Comparison of ENCODE assay signal across 20 cellular contexts in the genomic region with DNA sequence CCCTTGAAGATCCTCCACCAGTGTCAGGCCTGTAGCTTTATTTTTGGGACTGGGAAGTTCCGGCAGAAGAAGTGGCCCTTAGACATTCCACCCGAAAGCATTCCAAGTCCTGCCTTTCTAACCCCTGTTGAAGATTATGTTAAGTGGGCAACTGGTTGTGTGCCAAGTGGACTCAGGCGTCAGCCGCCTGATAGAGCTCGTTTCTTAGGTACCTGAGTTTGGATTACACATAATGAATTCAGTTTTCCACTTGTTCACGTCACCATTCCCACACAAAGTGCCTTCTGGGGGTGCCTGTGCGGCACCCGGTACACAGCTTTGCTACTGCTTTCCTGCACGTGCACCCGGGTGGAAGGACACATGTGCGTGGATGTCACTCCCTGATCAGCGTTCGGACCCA.
DNase-seq lines count a peak whose midpoint lies in the region; ATAC-seq and TF ChIP-seq lines count a peak whose summit lies in the region.
"Had no signal": no experiment of that assay in that cellular context is flagged by ENCODE, and none has a peak within 500 bp of the region (broad histone marks: within the 10 kb centered on the region; RNA-seq: fewer than 3 reads in every experiment).

No MANE protein-coding gene starts in this region.

- POLR2A ChIA-PET in activated CD4-positive, alpha-beta T cell treated with anti-CD3 and anti-CD28 coated beads for 36 hours (lab: Charles Lee): no interaction called here

- H3K9me3 Mint-ChIP-seq in activated CD4-positive, alpha-beta T cell treated with anti-CD3 and anti-CD28 coated beads for 36 hours (ENCODE audit: low read depth): no peaks in the 10 kb centered on the region
- H3K9me3 Mint-ChIP-seq: CD4-positive, alpha-beta memory T cell had no signal

- no peak overlapping the region for H3K4me3 Mint-ChIP-seq in activated CD4-positive, alpha-beta T cell treated with anti-CD3 and anti-CD28 coated beads for 36 hours

- ATAC-seq in left ventricle myocardium superior (peak; percentile 70), GM21447 (IDR thresholded peaks at IDR 0.05; ENCODE audit: unreplicated experiment) (no peak)
- ATAC-seq in activated CD4-positive, alpha-beta T cell treated with anti-CD3 and anti-CD28 coated beads for 36 hours: no peak
- ATAC-seq: GM12878, K562, PC-3 had no signal

- H3K4me1 Mint-ChIP-seq in activated CD4-positive, alpha-beta T cell treated with anti-CD3 and anti-CD28 coated beads for 36 hours: no peaks in the 10 kb centered on the region

- peaks cover 3% of the 10 kb centered on the region for H3K36me3 Mint-ChIP-seq in activated CD4-positive, alpha-beta T cell treated with anti-CD3 and anti-CD28 coated beads for 36 hours (ENCODE audit: low read depth)

- CTCF ChIA-PET in activated CD4-positive, alpha-beta T cell treated with anti-CD3 and anti-CD28 coated beads for 36 hours (lab: Charles Lee): no interaction called here

- DNase-seq in NCI-H1092 (lab: John Stamatoyannopoulos, UW) (peak; percentile 51), NCI-H524 treated with DMSO at 0.1 percent for 48 hours (lab: John Stamatoyannopoulos, UW) (peak; percentile 12), left ventricle myocardium superior (peak; percentile 45), retinal pigment epithelial cell (ENCODE audit: low read depth) (peak; percentile 25), NOMO-1 treated with dmso at 0.1 percent for 144 hours (lab: John Stamatoyannopoulos, UW; ENCODE audit: unreplicated experiment) (no peak)
- no peak for DNase-seq in activated CD4-positive, alpha-beta T cell treated with anti-CD3 and anti-CD28 coated beads for 36 hours
- DNase-seq: CD4-positive, alpha-beta memory T cell; DMS153; EL; NCI-H1105 treated with DMSO at 0.1 percent for 48 hours; NCI-H1694 treated with DMSO at 0.1 percent for 48 hours; NCI-H2171; NCI-H446; PC-3; RPMI8226 had no signal

- intact Hi-C loops in left ventricle myocardium superior (cut with micrococcal nuclease): no loop called here
- intact Hi-C loops in activated CD4-positive, alpha-beta T cell treated with anti-CD3 and anti-CD28 coated beads for 36 hours (cut with DNase I, micrococcal nuclease): no loop called here

- no peak overlapping the region for H3K27ac Mint-ChIP-seq in activated CD4-positive, alpha-beta T cell treated with anti-CD3 and anti-CD28 coated beads for 36 hours

- no peak overlapping the region for H3K4me3 ChIP-seq in retinal pigment epithelial cell (ENCODE audit: low read length)
- H3K4me3 ChIP-seq: BLaER1, GM12878, K562, SJCRH30 had no signal

- TF ChIP-seq CTCF in retinal pigment epithelial cell (conservative IDR thresholded peaks at IDR 0.05; ENCODE audit: low read depth, low read length): no peak

- H3K27me3 Mint-ChIP-seq in activated CD4-positive, alpha-beta T cell treated with anti-CD3 and anti-CD28 coated beads for 36 hours: no peaks in the 10 kb centered on the region
- H3K27me3 Mint-ChIP-seq: CD4-positive, alpha-beta memory T cell had no signal

Comparison
In these comparisons a context has a peak if more than half of its experiments do, and no peak if none do; other contexts are left out.
1. DNase-seq: peak in NCI-H1092 (single experiment), NCI-H524 treated with DMSO at 0.1 percent for 48 hours (single experiment), left ventricle myocardium superior (single experiment) and retinal pigment epithelial cell (single experiment); none in NOMO-1 treated with dmso at 0.1 percent for 144 hours (single experiment) and activated CD4-positive, alpha-beta T cell treated with anti-CD3 and anti-CD28 coated beads for 36 hours (single experiment).